12 cellular contexts compared by ENCODE assay signal in the genomic region with DNA sequence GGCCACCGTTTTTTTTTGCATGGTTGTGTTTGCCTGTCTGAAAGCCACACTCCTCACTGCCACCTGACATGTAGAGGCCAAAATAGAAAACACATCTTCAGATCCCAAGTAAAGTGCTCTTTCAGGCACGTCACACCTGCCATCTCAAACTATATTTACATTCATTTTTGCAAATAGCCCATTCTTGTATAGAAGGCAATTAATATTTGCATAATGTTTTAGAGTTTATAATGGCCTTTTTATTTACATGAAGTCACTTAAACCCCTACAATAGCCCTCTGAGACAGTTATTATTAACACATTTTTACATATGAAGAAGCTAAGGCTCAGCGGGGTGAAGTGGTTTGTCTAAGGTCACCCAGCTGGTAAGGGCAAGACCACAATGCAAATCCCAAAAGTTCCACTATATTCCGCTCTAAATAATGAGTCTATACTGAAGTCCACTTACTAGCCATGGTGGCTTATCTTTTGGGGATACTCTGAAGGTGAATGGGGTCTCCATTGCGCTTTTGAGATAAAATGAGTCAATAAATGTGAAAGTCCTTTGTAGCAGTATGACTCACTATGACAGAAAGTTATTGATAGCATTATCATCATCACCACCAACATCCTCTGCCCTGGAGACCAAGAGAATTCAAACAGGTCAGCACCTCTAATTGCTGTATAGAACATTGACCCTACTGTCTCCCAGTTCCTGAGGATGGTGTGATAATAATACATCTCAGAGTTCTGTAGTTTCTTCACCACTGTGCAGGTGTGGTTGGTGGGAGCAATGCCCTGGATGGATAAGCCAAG.
A peak's percentile ranks its signal among the peaks of the same experiment; 100 is the strongest.
DNase-seq lines count a peak whose midpoint lies in the region; ATAC-seq, FAIRE-seq and TF ChIP-seq lines count a peak whose summit lies in the region.
"Had no signal": no experiment of that assay in that cellular context is flagged by ENCODE, and none has a peak within 500 bp of the region (broad histone marks: within the 10 kb centered on the region; RNA-seq: fewer than 3 reads in every experiment).

No MANE protein-coding gene starts in this region.

- peaks cover 60% of the 10 kb centered on the region for H3F3A ChIP-seq in SU-DHL-6 (ENCODE audit: insufficient read depth)

- ATAC-seq in HepG2, result no peak
- no peak for ATAC-seq in right lobe of liver
- peak; percentile 66 for ATAC-seq in HG03175 (IDR thresholded peaks at IDR 0.05; ENCODE audit: unreplicated experiment)
- ATAC-seq: gastrocnemius medialis had no signal

- FAIRE-seq in HepG2 (lab: Jason Lieb, UNC) (no peak), RCC 7860 (lab: Jason Lieb, UNC) (no peak)

- no peak for TF ChIP-seq RAD21 in HepG2 (CRISPR knock-in tag; IDR thresholded peaks at IDR 0.05)

- H3K79me2 ChIP-seq in HepG2 (ENCODE audit: insufficient read depth, low read length) (no peaks in the 10 kb centered on the region), SU-DHL-6 (ENCODE audit: insufficient read depth, low read length) (no peaks in the 10 kb centered on the region)

- H3K4me3 ChIP-seq in HepG2 (replicated peaks in 1 of 3; ENCODE audit: insufficient read depth in 1 of 3, low read depth in 2 of 3, low read length in 3 of 3), result no peak overlapping the region
- no peak overlapping the region for H3K4me3 ChIP-seq in right lobe of liver
- H3K4me3 ChIP-seq in SU-DHL-6 (ENCODE audit: insufficient read depth, low read length, poor library complexity, severe bottlenecking), result peak overlapping the region; percentile 36
- H3K4me3 ChIP-seq in MG63, result no peak overlapping the region
- H3K4me3 ChIP-seq: gastrocnemius medialis, tibial nerve had no signal

- intact Hi-C loops in HepG2 (cut with micrococcal nuclease; ENCODE audit: unreplicated experiment), result no loop called here
- intact Hi-C loops in right lobe of liver (cut with DNase I), result no loop called here
- intact Hi-C loops in cardiac septum (cut with DNase I), result no loop called here

- BruUV-seq in HepG2 (replicated peaks; lab: Mats Ljungman, UMichigan), result no TSS peak

- TF ChIP-seq CTCF in HepG2 (CRISPR knock-in tag; IDR thresholded peaks at IDR 0.05), result no peak
- no peak for TF ChIP-seq CTCF in right lobe of liver (IDR thresholded peaks at IDR 0.05)
- TF ChIP-seq CTCF in SU-DHL-6 (IDR thresholded peaks at IDR 0.05; ENCODE audit: insufficient read depth, low read length, poor library complexity, severe bottlenecking), result no peak
- no peak for TF ChIP-seq CTCF in GM13977 (IDR thresholded peaks at IDR 0.05; ENCODE audit: extremely low read depth, insufficient read depth, missing control alignments)

- H3K4me1 ChIP-seq in HepG2 (ENCODE audit: insufficient read depth, low read length), result peaks cover 6% of the 10 kb centered on the region; the same call in 1 of the 2 replicates
- H3K4me1 ChIP-seq in right lobe of liver, result no peaks in the 10 kb centered on the region
- H3K4me1 ChIP-seq: gastrocnemius medialis had no signal

- CTCF ChIA-PET in HepG2 (lab: Yijun Ruan, JAX; ENCODE audit: low intra/inter-chr PET ratio, low total read pairs), result no interaction called here

- H3K9me2 ChIP-seq in SU-DHL-6 (replicated peaks; ENCODE audit: insufficient read depth, low read length), result no peaks in the 10 kb centered on the region

- in situ Hi-C loops in HepG2 (cut with HindIII; ENCODE audit: extremely low pct_ligation_motif_present, low pct_unique_long_range_greater_than_20kb), result no loop called here
- in situ Hi-C loops in GM13977 (cut with MboI; ENCODE audit: low pct_unique_long_range_greater_than_20kb, low sequenced_read_pairs, unreplicated experiment), result loop anchor here (25.0 kb wide), 1 partner anchor 139 kb away; no protein-coding TSS in a partner anchor

- H3K36me3 ChIP-seq in HepG2 (replicated peaks in 1 of 2; ENCODE audit: control insufficient read depth in 1 of 2, insufficient read depth in 2 of 2, low read length in 2 of 2) (no peaks in the 10 kb centered on the region), right lobe of liver (no peaks in the 10 kb centered on the region), SU-DHL-6 (ENCODE audit: low read length) (no peaks in the 10 kb centered on the region), MG63 (no peaks in the 10 kb centered on the region)
- H3K36me3 ChIP-seq: gastrocnemius medialis, tibial nerve had no signal

- POLR2A ChIA-PET in HepG2 (lab: Yijun Ruan, JAX), result no interaction called here

- H3K9ac ChIP-seq in HepG2 (ENCODE audit: insufficient read depth, low read depth, low read length), result no peak overlapping the region
- H3K9ac ChIP-seq in SU-DHL-6 (ENCODE audit: low read length), result peak overlapping the region; percentile 92

- H4K20me1 ChIP-seq in HepG2 (ENCODE audit: insufficient read depth, low read length), result no peaks in the 10 kb centered on the region
- H4K20me1 ChIP-seq in SU-DHL-6 (ENCODE audit: low read depth, low read length), result no peaks in the 10 kb centered on the region

- no peaks in the 10 kb centered on the region for H3K9me3 ChIP-seq in HepG2 (ENCODE audit: low read length)
- H3K9me3 ChIP-seq in right lobe of liver, result no peaks in the 10 kb centered on the region
- no peaks in the 10 kb centered on the region for H3K9me3 ChIP-seq in SU-DHL-6 (ENCODE audit: insufficient read depth, low read length)
- H3K9me3 ChIP-seq in MG63, result no peaks in the 10 kb centered on the region
- H3K9me3 ChIP-seq: gastrocnemius medialis, tibial nerve had no signal

- DNase-seq in HepG2 (ENCODE audit: low spot score), result no peak
- no peak for DNase-seq in right lobe of liver
- DNase-seq in RCC 7860 (ENCODE audit: low spot score), result no peak
- no peak for DNase-seq in GM13977 (ENCODE audit: low spot score)
- DNase-seq in cardiac septum (ENCODE audit: low spot score), result no peak
- DNase-seq in MG63, result no peak
- DNase-seq: activated CD4-positive, alpha-beta T cell treated with anti-CD3 and anti-CD28 coated beads, Interleukin-2, amount 50 U/mL, for 4 hours; gastrocnemius medialis; NK-92 treated with Interleukin-12 subunit alpha and Interleukin-12 subunit beta, amount 100 ng/mL, for 24 hours had no signal

- no peak overlapping the region for H2AFZ ChIP-seq in HepG2 (ENCODE audit: low read length)
- H2AFZ ChIP-seq in SU-DHL-6 (ENCODE audit: low read depth, low read length, severe bottlenecking), result no peak overlapping the region

- H3K27me3 ChIP-seq in HepG2 (ENCODE audit: control insufficient read depth in 1 of 2, insufficient read depth in 2 of 2, low read length in 2 of 2) (peaks cover 2 to 4% of the 10 kb centered on the region in 2 experiments; a peak in 1 of 5 replicates), right lobe of liver (no peaks in the 10 kb centered on the region), SU-DHL-6 (ENCODE audit: low read length) (no peaks in the 10 kb centered on the region), MG63 (no peaks in the 10 kb centered on the region; the same call in 1 of the 2 replicates)
- H3K27me3 ChIP-seq: gastrocnemius medialis, tibial nerve had no signal

- H3K27ac ChIP-seq in HepG2 (ENCODE audit: extremely low read length, insufficient read depth, low read length) (no peak overlapping the region), right lobe of liver (no peak overlapping the region), SU-DHL-6 (ENCODE audit: low read depth, low read length) (peak overlapping the region; percentile 99)
- H3K27ac ChIP-seq: gastrocnemius medialis, tibial nerve had no signal

- 48% methylated on average over 5 of the region's 5 CpGs for WGBS in HepG2 (ENCODE audit: low lambda C conversion rate)
- 78% methylated on average over 4 of the region's 5 CpGs for WGBS in right lobe of liver (ENCODE audit: insufficient coverage, low coverage, low lambda C conversion rate, missing lambda C conversion rate)

- TF ChIP-seq POLR2A in HepG2 (IDR thresholded peaks at IDR 0.05; ENCODE audit: insufficient read depth in 1 of 2, low read depth in 2 of 2, low read length in 2 of 2) (no peak), right lobe of liver (IDR thresholded peaks at IDR 0.05) (no peak)

- TF ChIP-seq EP300 in HepG2 (IDR thresholded peaks at IDR 0.05; ENCODE audit: low read depth in 2 of 2, low read length in 2 of 2), result no peak
- no peak for TF ChIP-seq EP300 in HepG2 (CRISPR knock-in tag; IDR thresholded peaks at IDR 0.05; ENCODE audit: borderline replicate concordance)

- no peak overlapping the region for H3K4me2 ChIP-seq in HepG2 (ENCODE audit: low read depth, low read length)
- H3K4me2 ChIP-seq in SU-DHL-6 (ENCODE audit: low read depth, low read length, poor library complexity, severe bottlenecking), result peak overlapping the region; percentile 75

TF ChIP-seq in HepG2, 621 proteins besides CTCF, POLR2A, EP300 and RAD21:
- TF ChIP-seq HNRNPLL (IDR thresholded peaks at IDR 0.05; ENCODE audit: low read depth, low read length, poor library complexity, severe bottlenecking), result no peak
- no peak for TF ChIP-seq NCOR1 (IDR thresholded peaks at IDR 0.05; ENCODE audit: borderline replicate concordance, low read length)
- 0 out of 2 replicates have a peak, but pooled peaks have one; percentile 1 for TF ChIP-seq CREB1 (IDR thresholded peaks at IDR 0.05)
- TF ChIP-seq CREB1 (CRISPR knock-in tag; IDR thresholded peaks at IDR 0.05), result no peak
- no peak for TF ChIP-seq HHEX (CRISPR knock-in tag; IDR thresholded peaks at IDR 0.05)
- TF ChIP-seq ZNF552 (CRISPR knock-in tag; IDR thresholded peaks at IDR 0.05; ENCODE audit: borderline replicate concordance), result no peak
